1 cellular context compared by ENCODE assay signal in the genomic region with DNA sequence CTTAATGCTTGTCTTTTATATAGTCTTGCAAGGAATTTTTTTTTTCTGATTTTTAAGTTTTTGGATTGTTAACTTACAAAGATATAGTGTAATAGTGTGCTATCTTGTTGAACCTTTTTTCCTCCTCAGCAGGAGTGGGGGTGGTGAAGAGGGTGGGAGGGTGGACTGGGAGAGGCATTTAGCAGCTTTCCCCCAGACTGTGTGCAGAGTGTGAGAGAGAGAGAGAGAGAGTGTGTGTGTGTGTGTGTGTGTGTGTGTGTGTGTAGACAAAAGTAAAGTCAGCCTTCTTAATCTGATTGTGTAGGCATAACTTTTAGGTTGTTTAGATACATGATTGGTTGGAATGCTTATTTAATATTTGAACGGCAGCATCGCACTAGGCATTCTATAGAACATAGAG.
TF ChIP-seq lines count a peak whose summit lies in the region.

No MANE protein-coding gene starts in this region.

TF ChIP-seq in GM12878, 131 proteins besides CTCF, POLR2A, EP300 and RAD21:
- TF ChIP-seq EGR1 (IDR thresholded peaks at IDR 0.05; ENCODE audit: borderline replicate concordance in 1 of 2, low read depth in 2 of 2, low read length in 2 of 2) (no peak), RB1 (IDR thresholded peaks at IDR 0.05; ENCODE audit: borderline replicate concordance) (no peak)
- TF ChIP-seq, protein P1, sequence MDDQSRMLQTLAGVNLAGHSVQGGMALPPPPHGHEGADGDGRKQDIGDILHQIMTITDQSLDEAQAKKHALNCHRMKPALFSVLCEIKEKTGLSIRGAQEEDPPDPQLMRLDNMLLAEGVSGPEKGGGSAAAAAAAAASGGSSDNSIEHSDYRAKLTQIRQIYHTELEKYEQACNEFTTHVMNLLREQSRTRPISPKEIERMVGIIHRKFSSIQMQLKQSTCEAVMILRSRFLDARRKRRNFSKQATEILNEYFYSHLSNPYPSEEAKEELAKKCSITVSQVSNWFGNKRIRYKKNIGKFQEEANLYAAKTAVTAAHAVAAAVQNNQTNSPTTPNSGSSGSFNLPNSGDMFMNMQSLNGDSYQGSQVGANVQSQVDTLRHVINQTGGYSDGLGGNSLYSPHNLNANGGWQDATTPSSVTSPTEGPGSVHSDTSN (IDR thresholded peaks at IDR 0.05; ENCODE audit: insufficient replicate concordance, low read depth, low read length), result no peak
- TF ChIP-seq, protein P2, sequence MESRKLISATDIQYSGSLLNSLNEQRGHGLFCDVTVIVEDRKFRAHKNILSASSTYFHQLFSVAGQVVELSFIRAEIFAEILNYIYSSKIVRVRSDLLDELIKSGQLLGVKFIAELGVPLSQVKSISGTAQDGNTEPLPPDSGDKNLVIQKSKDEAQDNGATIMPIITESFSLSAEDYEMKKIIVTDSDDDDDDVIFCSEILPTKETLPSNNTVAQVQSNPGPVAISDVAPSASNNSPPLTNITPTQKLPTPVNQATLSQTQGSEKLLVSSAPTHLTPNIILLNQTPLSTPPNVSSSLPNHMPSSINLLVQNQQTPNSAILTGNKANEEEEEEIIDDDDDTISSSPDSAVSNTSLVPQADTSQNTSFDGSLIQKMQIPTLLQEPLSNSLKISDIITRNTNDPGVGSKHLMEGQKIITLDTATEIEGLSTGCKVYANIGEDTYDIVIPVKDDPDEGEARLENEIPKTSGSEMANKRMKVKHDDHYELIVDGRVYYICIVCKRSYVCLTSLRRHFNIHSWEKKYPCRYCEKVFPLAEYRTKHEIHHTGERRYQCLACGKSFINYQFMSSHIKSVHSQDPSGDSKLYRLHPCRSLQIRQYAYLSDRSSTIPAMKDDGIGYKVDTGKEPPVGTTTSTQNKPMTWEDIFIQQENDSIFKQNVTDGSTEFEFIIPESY (IDR thresholded peaks at IDR 0.05), result no peak
